ENCODE assay signal across 8 cellular contexts in genomic region chr7:51141451-51141971, GRCh38.
DNase-seq lines count a peak whose midpoint lies in the region; ATAC-seq, FAIRE-seq and TF ChIP-seq lines count a peak whose summit lies in the region.

No MANE protein-coding gene starts in this region.

- POLR2A ChIA-PET in AG04450 (lab: Yijun Ruan, JAX) (no interaction called here), OCI-LY7 (lab: Charles Lee) (interaction anchor here (0.6 to 0.7 kb wide), 2 partner anchors 141 to 1074 kb away, joined by 3 to 5 read pairs; no protein-coding TSS in a partner anchor)

- no peaks in the 10 kb centered on the region for H3K79me2 ChIP-seq in OCI-LY7 (ENCODE audit: insufficient read depth, low read depth, low read length)
- no peaks in the 10 kb centered on the region for H3K79me2 ChIP-seq in fibroblast of lung (ENCODE audit: control insufficient read depth, insufficient read depth, low read length)

- TF ChIP-seq CTCF in AG04450 (IDR thresholded peaks at IDR 0.05; ENCODE audit: low read depth, low read length) (peak; percentile 74), OCI-LY7 (conservative IDR thresholded peaks at IDR 0.05; ENCODE audit: low read length) (peak; percentile 66), fibroblast of lung (conservative IDR thresholded peaks at IDR 0.05 in 1 of 2, IDR thresholded peaks at IDR 0.05 in 1 of 2; ENCODE audit: low read depth in 1 of 2, low read length in 2 of 2) (peak; percentile 66 to 83), pancreas (IDR thresholded peaks at IDR 0.05) (peak in 3 of 4 donors; percentile 29 to 45 (median 35))

- no peak overlapping the region for H3K4me3 ChIP-seq in AG04450 (ENCODE audit: low read depth, low read length)
- no peak overlapping the region for H3K4me3 ChIP-seq in OCI-LY7 (ENCODE audit: low read depth, low read length, poor library complexity, severe bottlenecking)
- H3K4me3 ChIP-seq in fibroblast of lung (replicated peaks in 1 of 4; ENCODE audit: control extremely low read depth in 1 of 4, insufficient read depth in 1 of 4, low read depth in 3 of 4, low read length in 4 of 4) = no peak overlapping the region
- H3K4me3 ChIP-seq in pancreas = no peak overlapping the region

- H3K9me2 ChIP-seq in OCI-LY7 (ENCODE audit: insufficient read depth, low read length) = no peaks in the 10 kb centered on the region

- H3K36me3 ChIP-seq in OCI-LY7 (ENCODE audit: insufficient read depth, low read length) (no peaks in the 10 kb centered on the region), fibroblast of lung (ENCODE audit: control insufficient read depth, insufficient read depth, low read length) (no peaks in the 10 kb centered on the region), pancreas (no peaks in the 10 kb centered on the region)

- H3K27ac ChIP-seq in AG04450 (ENCODE audit: low read depth, low read length) = no peak overlapping the region
- H3K27ac ChIP-seq in OCI-LY7 (ENCODE audit: low read depth, low read length, poor library complexity, severe bottlenecking) = no peak overlapping the region
- no peak overlapping the region for H3K27ac ChIP-seq in fibroblast of lung (ENCODE audit: insufficient read depth, low read length)
- H3K27ac ChIP-seq in pancreas = peak overlapping the region in 2 of 4 donors; percentile 17 to 43

- intact Hi-C loops in OCI-LY7 (cut with micrococcal nuclease; ENCODE audit: unreplicated experiment) = no loop called here
- intact Hi-C loops in pancreas (cut with DNase I) = loop anchor here in 1 of 3 donors (10.0 kb wide), 1 partner anchor 347 kb away; no protein-coding TSS in a partner anchor

- BruUV-seq in OCI-LY7 (replicated peaks; lab: Mats Ljungman, UMichigan) = no TSS peak

- peak; percentile 1 for DNase-seq in AG04450 (ENCODE audit: low read depth, low spot score)
- peak; percentile 7 for DNase-seq in OCI-LY7 (ENCODE audit: low spot score)
- DNase-seq in fibroblast of lung (ENCODE audit: low read depth in 2 of 2) = peak; percentile 39 to 57
- DNase-seq in pancreas = peak in 1 of 6 donors; percentile 23

- H4K20me1 ChIP-seq in OCI-LY7 (ENCODE audit: insufficient read depth, low read length) = no peaks in the 10 kb centered on the region
- no peaks in the 10 kb centered on the region for H4K20me1 ChIP-seq in fibroblast of lung (ENCODE audit: control insufficient read depth, extremely low read depth, insufficient read depth, low read length)

- ATAC-seq in GM18511 (IDR thresholded peaks at IDR 0.05; ENCODE audit: unreplicated experiment) = peak; percentile 45
- peak; percentile 47 to 79 (median 73) for ATAC-seq in pancreas
- no peak for ATAC-seq in GM21528 (IDR thresholded peaks at IDR 0.05; ENCODE audit: low FRiP score, unreplicated experiment)
- no peak for ATAC-seq in HG03280 (IDR thresholded peaks at IDR 0.05; ENCODE audit: unreplicated experiment)
- ATAC-seq in HG02870 (IDR thresholded peaks at IDR 0.05; ENCODE audit: unreplicated experiment) = no peak

- WGBS in pancreas, 2 donors = 10 to 17% methylated on average over 4 of the region's 4 CpGs

- no peak for FAIRE-seq in pancreas (lab: Jason Lieb, UNC)

- H3K27me3 ChIP-seq in AG04450 (ENCODE audit: control insufficient read depth, insufficient read depth, low read length) (peaks cover 2% of the 10 kb centered on the region), fibroblast of lung (ENCODE audit: control insufficient read depth, insufficient read depth, low read length) (no peaks in the 10 kb centered on the region), pancreas (no peaks in the 10 kb centered on the region)

- H3K9me3 ChIP-seq in AG04450 (ENCODE audit: control insufficient read depth, insufficient read depth, low read length) (peaks cover under 1% of the 10 kb centered on the region; the same call in 1 of the 2 replicates), OCI-LY7 (ENCODE audit: low read length) (no peaks in the 10 kb centered on the region), fibroblast of lung (ENCODE audit: control insufficient read depth, insufficient read depth, low read depth, low read length) (no peaks in the 10 kb centered on the region), pancreas (no peaks in the 10 kb centered on the region)

- no peak overlapping the region for H3K9ac ChIP-seq in fibroblast of lung (ENCODE audit: insufficient read depth, low read length)

- no peak overlapping the region for H3K4me2 ChIP-seq in OCI-LY7 (ENCODE audit: low read length)
- no peak overlapping the region for H3K4me2 ChIP-seq in fibroblast of lung (ENCODE audit: extremely low read depth, insufficient read depth, low read length)

- CTCF ChIA-PET in AG04450 (lab: Charles Lee) = interaction anchor here (0.6 to 3.8 kb wide), 66 partner anchors 9 to 1216 kb away, joined by 3 to 73 read pairs (median 4); no protein-coding TSS in a partner anchor
- CTCF ChIA-PET in OCI-LY7 (lab: Charles Lee; ENCODE audit: unreplicated experiment) = no interaction called here

- H2AFZ ChIP-seq in OCI-LY7 (ENCODE audit: low read length) (no peak overlapping the region), fibroblast of lung (ENCODE audit: low read length) (no peak overlapping the region)

- H3K4me1 ChIP-seq in OCI-LY7 (ENCODE audit: insufficient read depth, low read length, poor library complexity, severe bottlenecking) (no peaks in the 10 kb centered on the region), fibroblast of lung (ENCODE audit: control insufficient read depth, extremely low read depth, insufficient read depth, low read length) (no peaks in the 10 kb centered on the region), pancreas (peaks cover 29 to 37% (median 33%) of the 10 kb centered on the region in 3 donors)

Comparison
In these comparisons a context has a peak if more than half of its experiments do, and no peak if none do; other contexts are left out.
1. ATAC-seq: peak in GM18511 (single experiment) and pancreas (4 of 4); none in GM21528 (single experiment), HG03280 (single experiment) and HG02870 (single experiment).
2. Peak in every context shown above with its lines, with median percentiles within 50 percentile points of each other: CTCF ChIP-seq.